ENCODE assay signal across 1 cellular context in the genomic region with DNA sequence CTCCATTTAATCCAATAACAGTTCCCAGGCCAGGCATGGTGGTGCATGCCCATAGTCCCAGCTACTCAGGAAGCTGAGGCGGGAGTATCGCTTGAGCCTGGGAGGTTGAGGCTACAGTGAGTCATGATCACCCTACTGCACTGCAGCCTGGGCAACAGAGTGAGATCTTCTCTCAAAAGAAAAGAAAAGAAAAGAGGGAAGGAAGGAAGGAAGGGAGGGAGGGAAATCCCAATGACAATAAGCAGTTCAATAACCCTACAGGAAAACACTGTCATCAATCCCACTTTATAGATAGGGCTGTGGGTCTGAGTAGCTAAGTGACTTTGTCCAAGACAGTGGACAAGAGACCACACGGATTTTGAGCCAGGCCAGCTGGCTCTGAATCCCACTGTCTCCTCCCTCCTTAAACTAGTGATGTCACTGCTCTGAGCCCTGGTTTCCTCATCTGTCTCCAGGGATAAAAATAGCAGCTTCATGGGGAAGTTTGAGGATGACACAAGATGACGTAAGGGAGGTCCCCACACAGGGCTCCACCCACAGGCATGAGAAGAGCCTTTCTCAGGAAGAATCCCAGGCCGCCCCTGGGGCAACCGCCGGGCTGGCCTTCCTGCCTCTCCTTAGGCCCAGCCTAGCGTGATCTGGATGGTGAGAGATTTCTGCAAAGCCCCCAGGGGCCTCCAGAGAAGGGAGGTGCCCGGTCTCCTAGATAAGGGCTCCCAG.
TF ChIP-seq lines count a peak whose summit lies in the region.

No MANE protein-coding gene starts in this region.

TF ChIP-seq in liver, 16 proteins besides CTCF, POLR2A, EP300 and RAD21 (continued from another document):
- TF ChIP-seq, protein P1, sequence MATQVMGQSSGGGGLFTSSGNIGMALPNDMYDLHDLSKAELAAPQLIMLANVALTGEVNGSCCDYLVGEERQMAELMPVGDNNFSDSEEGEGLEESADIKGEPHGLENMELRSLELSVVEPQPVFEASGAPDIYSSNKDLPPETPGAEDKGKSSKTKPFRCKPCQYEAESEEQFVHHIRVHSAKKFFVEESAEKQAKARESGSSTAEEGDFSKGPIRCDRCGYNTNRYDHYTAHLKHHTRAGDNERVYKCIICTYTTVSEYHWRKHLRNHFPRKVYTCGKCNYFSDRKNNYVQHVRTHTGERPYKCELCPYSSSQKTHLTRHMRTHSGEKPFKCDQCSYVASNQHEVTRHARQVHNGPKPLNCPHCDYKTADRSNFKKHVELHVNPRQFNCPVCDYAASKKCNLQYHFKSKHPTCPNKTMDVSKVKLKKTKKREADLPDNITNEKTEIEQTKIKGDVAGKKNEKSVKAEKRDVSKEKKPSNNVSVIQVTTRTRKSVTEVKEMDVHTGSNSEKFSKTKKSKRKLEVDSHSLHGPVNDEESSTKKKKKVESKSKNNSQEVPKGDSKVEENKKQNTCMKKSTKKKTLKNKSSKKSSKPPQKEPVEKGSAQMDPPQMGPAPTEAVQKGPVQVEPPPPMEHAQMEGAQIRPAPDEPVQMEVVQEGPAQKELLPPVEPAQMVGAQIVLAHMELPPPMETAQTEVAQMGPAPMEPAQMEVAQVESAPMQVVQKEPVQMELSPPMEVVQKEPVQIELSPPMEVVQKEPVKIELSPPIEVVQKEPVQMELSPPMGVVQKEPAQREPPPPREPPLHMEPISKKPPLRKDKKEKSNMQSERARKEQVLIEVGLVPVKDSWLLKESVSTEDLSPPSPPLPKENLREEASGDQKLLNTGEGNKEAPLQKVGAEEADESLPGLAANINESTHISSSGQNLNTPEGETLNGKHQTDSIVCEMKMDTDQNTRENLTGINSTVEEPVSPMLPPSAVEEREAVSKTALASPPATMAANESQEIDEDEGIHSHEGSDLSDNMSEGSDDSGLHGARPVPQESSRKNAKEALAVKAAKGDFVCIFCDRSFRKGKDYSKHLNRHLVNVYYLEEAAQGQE (IDR thresholded peaks at IDR 0.05), result no peak
- TF ChIP-seq JUND (IDR thresholded peaks at IDR 0.05), result peak in 1 of 2 donors; percentile 16
- TF ChIP-seq NR2F2 (IDR thresholded peaks at IDR 0.05), result no peak
- TF ChIP-seq, protein P2, sequence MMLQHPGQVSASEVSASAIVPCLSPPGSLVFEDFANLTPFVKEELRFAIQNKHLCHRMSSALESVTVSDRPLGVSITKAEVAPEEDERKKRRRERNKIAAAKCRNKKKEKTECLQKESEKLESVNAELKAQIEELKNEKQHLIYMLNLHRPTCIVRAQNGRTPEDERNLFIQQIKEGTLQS (IDR thresholded peaks at IDR 0.05), result no peak
